ENCODE assay signal across 9 cellular contexts in genomic region chr5:55344392-55344992, GRCh38. TPM values are rescaled to one million over a fixed set of nuclear protein-coding genes. Genes with fewer than 3 reads are reported as not detected.
A peak's percentile ranks its signal among the peaks of the same experiment; 100 is the strongest.
DNase-seq lines count a peak whose midpoint lies in the region; ATAC-seq lines count a peak whose summit lies in the region.
"Had no signal": no experiment of that assay in that cellular context is flagged by ENCODE, and none has a peak within 500 bp of the region (broad histone marks: within the 10 kb centered on the region; RNA-seq: fewer than 3 reads in every experiment).

No MANE protein-coding gene starts in this region.

- H3K4me1 ChIP-seq in endocrine pancreas (ENCODE audit: control insufficient read depth, insufficient read depth, low read length), result peaks cover 14% of the 10 kb centered on the region

- no peaks in the 10 kb centered on the region for H3K4me1 Mint-ChIP-seq in stimulated activated memory B cell treated with anti-CD40 and anti-IgM and Interleukin-4, amounts not matched to agents 10 μg/mL and 1 μg/mL and 100 μg/mL, for 72 hours

- no peak for ATAC-seq in stimulated activated memory B cell treated with anti-CD40 and anti-IgM and Interleukin-4, amounts not matched to agents 10 μg/mL and 1 μg/mL and 100 μg/mL, for 72 hours

- H3K27me3 Mint-ChIP-seq in stimulated activated memory B cell treated with anti-CD40 and anti-IgM and Interleukin-4, amounts not matched to agents 10 μg/mL and 1 μg/mL and 100 μg/mL, for 72 hours, result no peaks in the 10 kb centered on the region

- peaks cover 54% of the 10 kb centered on the region for H3K36me3 Mint-ChIP-seq in stimulated activated memory B cell treated with anti-CD40 and anti-IgM and Interleukin-4, amounts not matched to agents 10 μg/mL and 1 μg/mL and 100 μg/mL, for 72 hours

- no peaks in the 10 kb centered on the region for H3K9me3 ChIP-seq in endocrine pancreas (ENCODE audit: control insufficient read depth, low read length)

- peak; percentile 35 for DNase-seq in NCI-H2196 (lab: John Stamatoyannopoulos, UW; ENCODE audit: unreplicated experiment)
- no peak for DNase-seq in NCI-H2196 treated with DMSO at 0.1 percent for 48 hours (lab: John Stamatoyannopoulos, UW; ENCODE audit: unreplicated experiment)
- DNase-seq in NCI-H2227 (lab: John Stamatoyannopoulos, UW; ENCODE audit: unreplicated experiment), result peak; percentile 48
- DNase-seq in activated CD8-positive, alpha-beta memory T cell treated with anti-CD3 and anti-CD28 coated beads for 24 hours, result peak; percentile 81
- peak; percentile 76 for DNase-seq in myocyte (ENCODE audit: low read depth)
- DNase-seq in NCI-H226, result no peak

- peak overlapping the region; percentile 40 for H3K27ac Mint-ChIP-seq in stimulated activated memory B cell treated with anti-CD40 and anti-IgM and Interleukin-4, amounts not matched to agents 10 μg/mL and 1 μg/mL and 100 μg/mL, for 72 hours

- no peak overlapping the region for H3K4me3 Mint-ChIP-seq in stimulated activated memory B cell treated with anti-CD40 and anti-IgM and Interleukin-4, amounts not matched to agents 10 μg/mL and 1 μg/mL and 100 μg/mL, for 72 hours

- H3K4me3 ChIP-seq in endocrine pancreas (ENCODE audit: control insufficient read depth, insufficient read depth, low read length), result peak overlapping the region; percentile 22
- H3K4me3 ChIP-seq: skin epidermis had no signal

- no peaks in the 10 kb centered on the region for H3K9me3 Mint-ChIP-seq in stimulated activated memory B cell treated with anti-CD40 and anti-IgM and Interleukin-4, amounts not matched to agents 10 μg/mL and 1 μg/mL and 100 μg/mL, for 72 hours

- H3K36me3 ChIP-seq in endocrine pancreas (ENCODE audit: control insufficient read depth, insufficient read depth, low read length), result peaks cover 3% of the 10 kb centered on the region

- H3K27me3 ChIP-seq in endocrine pancreas (ENCODE audit: control insufficient read depth, insufficient read depth, low read length), result no peaks in the 10 kb centered on the region

- H3K9ac ChIP-seq in endocrine pancreas (ENCODE audit: control insufficient read depth, insufficient read depth, low read length), result no peak overlapping the region

RNA-seq across cellular contexts. Expression of gene MTREX, which starts 36.7 kb away (rescaled TPM):
- total RNA-seq in myocyte, result 87.7 and 97.1 TPM in 2 replicates
- 16.9 TPM for polyA plus RNA-seq in myocyte (2012)

RNA-seq across cellular contexts. Expression of gene DHX29, which starts 37.0 kb away (rescaled TPM):
- total RNA-seq in myocyte, result 33.4 and 44.3 TPM in 2 replicates
- 13.8 TPM for polyA plus RNA-seq in myocyte (2012)

Comparison
In these comparisons a context has a peak if more than half of its experiments do, and no peak if none do; other contexts are left out.
1. DNase-seq: peak in NCI-H2196 (single experiment), NCI-H2227 (single experiment), activated CD8-positive, alpha-beta memory T cell treated with anti-CD3 and anti-CD28 coated beads for 24 hours (single experiment) and myocyte (single experiment); none in NCI-H2196 treated with DMSO at 0.1 percent for 48 hours (single experiment) and NCI-H226 (single experiment).